27 cellular contexts compared by ENCODE assay signal in genomic region chr1:198271467-198271866, GRCh38.
"Had no signal": no experiment of that assay in that cellular context is flagged by ENCODE, and none has a peak within 500 bp of the region (broad histone marks: within the 10 kb centered on the region; RNA-seq: fewer than 3 reads in every experiment).

No MANE protein-coding gene starts in this region.

- H3K27me3 Mint-ChIP-seq: activated CD4-positive, alpha-beta T cell treated with anti-CD3 and anti-CD28 coated beads, Interleukin-2, amount 10 ng/mL, durations not matched to agents 24 days and 14 days; activated naive CD8-positive, alpha-beta T cell treated with anti-CD3 and anti-CD28 coated beads, Interleukin-2, amount 10 ng/mL, durations not matched to agents 7 days and 5 days had no signal

- H3K4me3 Mint-ChIP-seq: activated CD4-positive, alpha-beta T cell treated with anti-CD3 and anti-CD28 coated beads, Interleukin-2, amount 10 ng/mL, durations not matched to agents 24 days and 14 days; activated naive CD8-positive, alpha-beta T cell treated with anti-CD3 and anti-CD28 coated beads, Interleukin-2, amount 10 ng/mL, durations not matched to agents 7 days and 5 days; T-helper 1 cell treated with Interleukin-12 subunit alpha and Interleukin-12 subunit beta and Interleukin-4 antibody, amounts not matched to agents 30 μg/mL and 1 μg/mL, for 36 hours had no signal

- H3K4me3 ChIP-seq: adrenal gland, MG63, Peyer's patch, SJCRH30 had no signal

- H3K27ac Mint-ChIP-seq: activated CD4-positive, alpha-beta T cell treated with anti-CD3 and anti-CD28 coated beads, Interleukin-2, amount 10 ng/mL, durations not matched to agents 24 days and 14 days; activated naive CD8-positive, alpha-beta T cell treated with anti-CD3 and anti-CD28 coated beads, Interleukin-2, amount 10 ng/mL, durations not matched to agents 7 days and 5 days; T-helper 1 cell treated with Interleukin-12 subunit alpha and Interleukin-12 subunit beta and Interleukin-4 antibody, amounts not matched to agents 30 μg/mL and 1 μg/mL, for 36 hours had no signal

- DNase-seq: activated CD4-positive, alpha-beta T cell treated with anti-CD3 and anti-CD28 coated beads, Interleukin-2, amount 10 ng/mL, durations not matched to agents 24 days and 14 days; activated CD4-positive, alpha-beta T cell treated with anti-CD3 and anti-CD28 coated beads, Interleukin-2, amount 50 U/mL, for 48 hours; activated naive CD4-positive, alpha-beta T cell treated with anti-CD3 and anti-CD28 coated beads, Interleukin-2, amount 50 U/mL, for 16 hours; activated naive CD8-positive, alpha-beta T cell treated with anti-CD3 and anti-CD28 coated beads, Interleukin-2, amount 10 ng/mL, durations not matched to agents 7 days and 5 days; activated T-cell treated with anti-CD3 and anti-CD28 coated beads for 4 hours; activated T-cell treated with anti-CD3 and anti-CD28 coated beads, Interleukin-2, amount 50 U/mL, for 48 hours; adrenal gland; aorta; MG63; MV-4-11; NCI-H1092 treated with DMSO at 0.1 percent for 48 hours; NCI-H1417 treated with DMSO at 0.1 percent for 48 hours; NCI-H1694; NCI-H2029; NCI-H2107; NCI-H2171 treated with DMSO at 0.1 percent for 48 hours; NCI-H345; NCI-H510A; NCI-H69; Peyer's patch; Right ventricle myocardium superior; SJCRH30 had no signal

- H3K9me3 Mint-ChIP-seq: activated CD4-positive, alpha-beta T cell treated with anti-CD3 and anti-CD28 coated beads, Interleukin-2, amount 10 ng/mL, durations not matched to agents 24 days and 14 days; activated naive CD8-positive, alpha-beta T cell treated with anti-CD3 and anti-CD28 coated beads, Interleukin-2, amount 10 ng/mL, durations not matched to agents 7 days and 5 days; activated T-helper 2 cell treated with anti-CD3 and anti-CD28 coated beads, Interferon-gamma antibody, Interleukin-2, Interleukin-4, amounts not matched to agents 10 μg/mL and 5 μg/mL and 100 μg/mL, durations not matched to agents 14 hours and 24 hours and 36 hours; T-helper 1 cell treated with Interleukin-12 subunit alpha and Interleukin-12 subunit beta and Interleukin-4 antibody, amounts not matched to agents 30 μg/mL and 1 μg/mL, for 36 hours had no signal

- FAIRE-seq: bronchial epithelial cell had no signal

- H3K27me3 ChIP-seq: adrenal gland, MG63, Peyer's patch, SJCRH30 had no signal

- H3K36me3 ChIP-seq: adrenal gland, Peyer's patch, SJCRH30 had no signal

- H3K9me3 ChIP-seq: adrenal gland, MG63, Peyer's patch, SJCRH30 had no signal

- H3K4me1 ChIP-seq: SJCRH30 had no signal

- H3K27ac ChIP-seq: Peyer's patch, RWPE1, SJCRH30 had no signal

- ATAC-seq: activated CD4-positive, CD25-positive, alpha-beta regulatory T cell treated with anti-CD3 and anti-CD28 coated beads, Interleukin-2, amount 50 U/mL, for 24 hours had no signal
